Comparison of ENCODE assay signal across 1 cellular context in the genomic region with DNA sequence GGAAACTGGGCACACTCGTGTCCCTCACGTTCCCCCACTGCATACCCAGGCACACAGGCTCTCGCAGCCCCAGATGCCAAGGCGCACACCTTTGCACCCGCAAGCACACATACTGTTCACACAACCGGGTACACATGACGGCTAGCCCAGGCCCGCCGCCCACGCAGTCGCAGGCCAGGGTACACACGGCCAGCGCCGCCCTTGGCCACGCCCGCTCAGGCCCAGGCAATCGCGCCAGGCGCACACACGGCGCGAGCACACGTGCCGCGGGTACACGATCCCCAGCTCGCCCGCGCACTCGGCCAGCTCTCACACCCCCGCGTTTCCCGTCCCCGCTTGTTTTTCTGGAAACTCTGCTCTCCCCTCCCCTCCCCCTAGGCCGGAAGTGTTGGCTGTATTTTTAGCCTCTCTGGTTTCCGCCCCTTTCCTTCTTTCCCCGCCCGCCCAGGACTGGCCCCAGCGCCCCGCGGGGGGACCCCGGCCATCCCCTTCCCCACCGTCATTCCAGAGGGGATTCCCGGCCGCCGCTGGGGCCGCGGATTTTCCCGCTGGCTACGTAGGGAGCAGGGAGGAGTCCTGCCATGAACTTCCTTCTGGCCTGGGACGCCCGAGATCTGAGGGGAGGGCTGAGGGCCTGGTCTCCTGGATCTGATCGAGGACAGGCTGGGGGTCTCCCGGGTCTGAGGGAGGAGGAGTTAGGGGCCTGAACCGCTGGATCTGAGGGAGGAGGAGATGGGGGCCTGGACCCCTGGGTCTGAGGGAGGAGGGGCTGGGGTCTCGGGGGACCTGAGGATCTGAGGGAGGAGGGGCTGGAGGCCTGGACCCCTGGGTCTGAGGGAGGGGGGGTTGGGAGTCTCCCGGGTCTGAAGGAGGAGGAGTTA.
TF ChIP-seq lines count a peak whose summit lies in the region.

No MANE protein-coding gene starts in this region.

TF ChIP-seq in endothelial cell of umbilical vein, 7 proteins besides CTCF, POLR2A, EP300 and RAD21:
- TF ChIP-seq MYC (IDR thresholded peaks at IDR 0.05; ENCODE audit: low read depth, low read length): peak; percentile 55
- peak; percentile 79 for TF ChIP-seq POLR2AphosphoS5 (IDR thresholded peaks at IDR 0.05; ENCODE audit: insufficient read depth, low read depth, low read length)
- no peak for TF ChIP-seq GATA2 (IDR thresholded peaks at IDR 0.05; ENCODE audit: insufficient read depth, insufficient read length, low read depth, low read length)
- TF ChIP-seq MAX (IDR thresholded peaks at IDR 0.05; ENCODE audit: insufficient read depth, insufficient read length): peak; percentile 90
- no peak for TF ChIP-seq EZH2 (IDR thresholded peaks at IDR 0.05; ENCODE audit: borderline replicate concordance, low read depth, low read length, severe bottlenecking)
- no peak for TF ChIP-seq FOS (IDR thresholded peaks at IDR 0.05; ENCODE audit: borderline replicate concordance, insufficient read depth, low read length)
TF ChIP-seq in endothelial cell of umbilical vein: peak in this region for 3.
